In the genomic region with DNA sequence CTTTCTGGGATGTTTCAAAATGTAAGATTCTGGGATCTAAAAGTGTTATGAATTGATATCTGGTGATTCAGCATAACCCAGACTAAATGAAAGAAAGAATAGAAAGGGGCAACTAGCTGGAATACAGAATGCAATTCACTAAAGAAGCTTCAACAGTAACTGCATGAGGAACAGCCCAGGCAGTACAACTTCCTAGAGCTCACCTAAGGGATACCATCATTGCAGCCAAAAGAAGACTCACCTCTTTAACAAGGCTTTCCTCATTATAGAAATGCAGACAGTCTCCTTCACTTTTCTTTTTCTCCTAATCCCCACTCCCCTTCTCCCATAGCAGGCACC, we compare ENCODE assay signal across 20 cellular contexts.
"Had no signal": no experiment of that assay in that cellular context is flagged by ENCODE, and none has a peak within 500 bp of the region (broad histone marks: within the 10 kb centered on the region; RNA-seq: fewer than 3 reads in every experiment).

No MANE protein-coding gene starts in this region.

- H3K27ac ChIP-seq: epithelial cell of prostate had no signal

- DNase-seq: activated CD4-positive, alpha-beta T cell treated with anti-CD3 and anti-CD28 coated beads, Interleukin-2, amount 50 U/mL, for 1 hour; activated naive CD4-positive, alpha-beta T cell treated with anti-CD3 and anti-CD28 coated beads for 36 hours; activated naive CD8-positive, alpha-beta T cell treated with anti-CD3 and anti-CD28 coated beads, Interleukin-2, amount 50 U/mL, for 24 hours; activated T-cell treated with anti-CD3 and anti-CD28 coated beads for 4 hours; caudate nucleus; cortex of kidney; effector CD8-positive, alpha-beta T cell; natural killer cell; posterior cingulate gyrus; retina; stimulated activated CD4-positive, alpha-beta T cell treated with anti-CD3 and anti-CD28 coated beads, Interleukin-15, amount 100 ng/mL, for 24 hours; stimulated activated CD4-positive, alpha-beta T cell treated with anti-CD3 and anti-CD28 coated beads, Interleukin-4, amount 100 ng/mL, for 1 hour; stimulated activated naive CD4-positive, alpha-beta T cell; substantia nigra; SW 1271 had no signal

- FAIRE-seq: islet of Langerhans had no signal

- H3K4me3 Mint-ChIP-seq: activated naive CD4-positive, alpha-beta T cell treated with anti-CD3 and anti-CD28 coated beads for 36 hours; activated naive CD8-positive, alpha-beta T cell treated with anti-CD3 and anti-CD28 coated beads, Interleukin-2, amount 50 U/mL, for 24 hours; natural killer cell; T-helper 2 cell treated with Interferon-gamma antibody and Interleukin-4, amounts not matched to agents 5 μg/mL and 100 μg/mL, for 36 hours; type B pancreatic cell had no signal

- H3K36me3 Mint-ChIP-seq: natural killer cell, type B pancreatic cell had no signal

- H3K27ac Mint-ChIP-seq: activated naive CD4-positive, alpha-beta T cell treated with anti-CD3 and anti-CD28 coated beads for 36 hours; activated naive CD8-positive, alpha-beta T cell treated with anti-CD3 and anti-CD28 coated beads, Interleukin-2, amount 50 U/mL, for 24 hours; activated T-helper 2 cell treated with anti-CD3 and anti-CD28 coated beads, Interferon-gamma antibody, Interleukin-2, Interleukin-4, amounts not matched to agents 10 μg/mL and 5 μg/mL and 100 μg/mL, durations not matched to agents 14 hours and 24 hours and 36 hours; natural killer cell; T-helper 2 cell treated with Interferon-gamma antibody and Interleukin-4, amounts not matched to agents 5 μg/mL and 100 μg/mL, for 36 hours; type B pancreatic cell had no signal

- H3K9me3 Mint-ChIP-seq: activated naive CD4-positive, alpha-beta T cell treated with anti-CD3 and anti-CD28 coated beads for 36 hours; activated naive CD8-positive, alpha-beta T cell treated with anti-CD3 and anti-CD28 coated beads, Interleukin-2, amount 50 U/mL, for 24 hours; activated T-helper 2 cell treated with anti-CD3 and anti-CD28 coated beads, Interferon-gamma antibody, Interleukin-2, Interleukin-4, amounts not matched to agents 10 μg/mL and 5 μg/mL and 100 μg/mL, durations not matched to agents 14 hours and 24 hours and 36 hours; natural killer cell; T-helper 2 cell treated with Interferon-gamma antibody and Interleukin-4, amounts not matched to agents 5 μg/mL and 100 μg/mL, for 36 hours; type B pancreatic cell had no signal

- H3K4me1 Mint-ChIP-seq: activated naive CD8-positive, alpha-beta T cell treated with anti-CD3 and anti-CD28 coated beads, Interleukin-2, amount 50 U/mL, for 24 hours; natural killer cell had no signal
